ENCODE assay signal across 1 cellular context in genomic region chr1:53517821-53518352, GRCh38.
A peak's percentile ranks its signal among the peaks of the same experiment; 100 is the strongest.
TF ChIP-seq lines count a peak whose summit lies in the region.

No MANE protein-coding gene starts in this region.

TF ChIP-seq in K562, 482 proteins besides CTCF, POLR2A, EP300 and RAD21 (continued from another document):
- no peak for TF ChIP-seq ZBTB43 (CRISPR knock-in tag; IDR thresholded peaks at IDR 0.05)
- TF ChIP-seq NR1H2 (CRISPR knock-in tag; IDR thresholded peaks at IDR 0.05), result no peak
- TF ChIP-seq PKNOX1 (IDR thresholded peaks at IDR 0.05), result 0 out of 2 replicates have a peak, but pooled peaks have one; percentile 11
- TF ChIP-seq MEIS2 (IDR thresholded peaks at IDR 0.05; ENCODE audit: partially characterized antibody), result peak; percentile 48
- TF ChIP-seq TAF9B (IDR thresholded peaks at IDR 0.05; ENCODE audit: partially characterized antibody), result no peak
- TF ChIP-seq ZBTB12 (CRISPR knock-in tag; IDR thresholded peaks at IDR 0.05), result no peak
- no peak for TF ChIP-seq ZBTB17 (CRISPR knock-in tag; IDR thresholded peaks at IDR 0.05)
- no peak for TF ChIP-seq SAP30 (IDR thresholded peaks at IDR 0.05; ENCODE audit: borderline replicate concordance, insufficient read depth, low read depth, low read length, poor library complexity, severe bottlenecking)
- TF ChIP-seq PHF21A (IDR thresholded peaks at IDR 0.05; ENCODE audit: borderline replicate concordance, low read depth), result no peak
TF ChIP-seq in K562: peak in this region for 2.
